ENCODE assay signal across 9 cellular contexts in genomic region chr19:47158367-47158791, GRCh38. TPM values are rescaled to one million over a fixed set of nuclear protein-coding genes. Genes with fewer than 3 reads are reported as not detected.
A peak's percentile ranks its signal among the peaks of the same experiment; 100 is the strongest.
DNase-seq lines count a peak whose midpoint lies in the region; ATAC-seq and FAIRE-seq lines count a peak whose summit lies in the region.
"Had no signal": no experiment of that assay in that cellular context is flagged by ENCODE, and none has a peak within 500 bp of the region (broad histone marks: within the 10 kb centered on the region; RNA-seq: fewer than 3 reads in every experiment).

No MANE protein-coding gene starts in this region.

- H3K27ac Mint-ChIP-seq in activated naive CD4-positive, alpha-beta T cell treated with anti-CD3 and anti-CD28 coated beads, Interleukin-2, amount 50 U/mL, for 72 hours: peak overlapping the region; percentile 87 to 93

- H3K9ac ChIP-seq in HUES48 (ENCODE audit: low read depth, low read length) (peak overlapping the region; percentile 67), iPS-18a (ENCODE audit: low read length) (peak overlapping the region; percentile 54)

- H3K27ac ChIP-seq in HUES48 (ENCODE audit: low read depth, low read length) (peak overlapping the region; percentile 97), iPS-18a (ENCODE audit: low read length) (peak overlapping the region; percentile 89), small intestine (ENCODE audit: low read depth in 1 of 2, low read length in 1 of 2) (peak overlapping the region; percentile 57 to 70)

- H3K4me1 ChIP-seq in HUES48 (ENCODE audit: control insufficient read depth, insufficient read depth, low read length) (peaks cover 29% of the 10 kb centered on the region), iPS-18a (ENCODE audit: control insufficient read depth, low read depth, low read length) (peaks cover 28% of the 10 kb centered on the region), small intestine (ENCODE audit: control insufficient read depth in 2 of 2, insufficient read depth in 1 of 2, low read depth in 1 of 2, low read length in 1 of 2) (peaks cover 0 to 14% of the 10 kb centered on the region in 2 donors)

- 64 to 85% (median 72%) methylated on average over 8 of the region's 8 CpGs for WGBS in small intestine, 3 donors

- FAIRE-seq in small intestine (lab: Jason Lieb, UNC): no peak

- DNase-seq in activated naive CD4-positive, alpha-beta T cell treated with anti-CD3 and anti-CD28 coated beads, Interleukin-2, amount 50 U/mL, for 72 hours (ENCODE audit: low spot score in 2 of 2): no peak
- DNase-seq in small intestine (no peak), HPDE6-E6E7 (ENCODE audit: extremely low spot score) (no peak), ACHN (no peak), NCI-H2029 (lab: John Stamatoyannopoulos, UW) (no peak)
- DNase-seq: T-helper 9 cell had no signal

- ATAC-seq in activated naive CD4-positive, alpha-beta T cell treated with anti-CD3 and anti-CD28 coated beads, Interleukin-2, amount 50 U/mL, for 72 hours: no peak
- ATAC-seq in HG02840 (IDR thresholded peaks at IDR 0.05; ENCODE audit: low FRiP score, unreplicated experiment): no peak

- in situ Hi-C loops in ACHN (cut with HindIII; ENCODE audit: low pct_ligation_motif_present, low pct_unique_long_range_greater_than_20kb, low sequenced_read_pairs): no loop called here

- H3K9me3 Mint-ChIP-seq in activated naive CD4-positive, alpha-beta T cell treated with anti-CD3 and anti-CD28 coated beads, Interleukin-2, amount 50 U/mL, for 72 hours: peaks cover 0 to 5% of the 10 kb centered on the region in 2 donors

- H3K9me3 ChIP-seq in HUES48 (ENCODE audit: control insufficient read depth, insufficient read depth, low read length) (no peaks in the 10 kb centered on the region), iPS-18a (ENCODE audit: control insufficient read depth, low read depth, low read length) (no peaks in the 10 kb centered on the region), small intestine (ENCODE audit: control insufficient read depth, low read depth) (no peaks in the 10 kb centered on the region)

- peak overlapping the region; percentile 41; the same call in 1 of the 2 replicates for H3K4me3 ChIP-seq in HUES48 (ENCODE audit: low read depth, low read length)
- H3K4me3 ChIP-seq in iPS-18a (ENCODE audit: low read length): peak overlapping the region; percentile 41
- H3K4me3 ChIP-seq in small intestine (ENCODE audit: low read depth in 1 of 2, low read length in 2 of 2): no peak overlapping the region

- H3K27me3 ChIP-seq in HUES48 (ENCODE audit: control insufficient read depth, insufficient read depth, low read length) (no peaks in the 10 kb centered on the region), iPS-18a (ENCODE audit: control insufficient read depth, insufficient read depth, low read length) (no peaks in the 10 kb centered on the region), small intestine (ENCODE audit: control insufficient read depth in 2 of 2, insufficient read depth in 2 of 2, low read length in 2 of 2) (no peaks in the 10 kb centered on the region)

- H3K36me3 Mint-ChIP-seq in activated naive CD4-positive, alpha-beta T cell treated with anti-CD3 and anti-CD28 coated beads, Interleukin-2, amount 50 U/mL, for 72 hours: peaks cover 27 to 34% of the 10 kb centered on the region in 2 donors

- H3K36me3 ChIP-seq in HUES48 (ENCODE audit: control insufficient read depth, insufficient read depth, low read length): peaks cover 88% of the 10 kb centered on the region
- peaks cover 56% of the 10 kb centered on the region for H3K36me3 ChIP-seq in iPS-18a (ENCODE audit: control insufficient read depth, low read depth, low read length)
- H3K36me3 ChIP-seq in small intestine (ENCODE audit: control insufficient read depth in 2 of 2, insufficient read depth in 2 of 2, low read length in 2 of 2): peaks cover 7 to 10% of the 10 kb centered on the region in 2 donors

RNA-seq across cellular contexts. Expression of gene SAE1, which starts 27.7 kb away (rescaled TPM):
- 100 to 1,000 TPM; 121 to 178 TPM for total RNA-seq in activated naive CD4-positive, alpha-beta T cell treated with anti-CD3 and anti-CD28 coated beads, Interleukin-2, amount 50 U/mL, for 72 hours
- 10 to 100 TPM; 28.6 to 77.5 (median 34.9) TPM for polyA plus RNA-seq in small intestine

RNA-seq across cellular contexts. Expression of gene ZC3H4, which starts 44.8 kb away (rescaled TPM):
- 100 to 1,000 TPM in 1 of 2 donors, 10 to 100 TPM in 1; 49.8 to 112 TPM for total RNA-seq in activated naive CD4-positive, alpha-beta T cell treated with anti-CD3 and anti-CD28 coated beads, Interleukin-2, amount 50 U/mL, for 72 hours
- polyA plus RNA-seq in small intestine: 10 to 100 TPM in 2 of 3 donors, 1 to 10 TPM in 1; 7.3 to 18.0 (median 10.7) TPM

Comparison
In these comparisons a context has a peak if more than half of its experiments do, and no peak if none do; other contexts are left out.
1. H3K4me3 ChIP-seq: peak in HUES48 (single experiment) and iPS-18a (single experiment); none in small intestine (0 of 2).
2. Peak in every context shown above with its lines, with median percentiles within 50 percentile points of each other: H3K27ac ChIP-seq.